14 cellular contexts compared by ENCODE assay signal in the genomic region with DNA sequence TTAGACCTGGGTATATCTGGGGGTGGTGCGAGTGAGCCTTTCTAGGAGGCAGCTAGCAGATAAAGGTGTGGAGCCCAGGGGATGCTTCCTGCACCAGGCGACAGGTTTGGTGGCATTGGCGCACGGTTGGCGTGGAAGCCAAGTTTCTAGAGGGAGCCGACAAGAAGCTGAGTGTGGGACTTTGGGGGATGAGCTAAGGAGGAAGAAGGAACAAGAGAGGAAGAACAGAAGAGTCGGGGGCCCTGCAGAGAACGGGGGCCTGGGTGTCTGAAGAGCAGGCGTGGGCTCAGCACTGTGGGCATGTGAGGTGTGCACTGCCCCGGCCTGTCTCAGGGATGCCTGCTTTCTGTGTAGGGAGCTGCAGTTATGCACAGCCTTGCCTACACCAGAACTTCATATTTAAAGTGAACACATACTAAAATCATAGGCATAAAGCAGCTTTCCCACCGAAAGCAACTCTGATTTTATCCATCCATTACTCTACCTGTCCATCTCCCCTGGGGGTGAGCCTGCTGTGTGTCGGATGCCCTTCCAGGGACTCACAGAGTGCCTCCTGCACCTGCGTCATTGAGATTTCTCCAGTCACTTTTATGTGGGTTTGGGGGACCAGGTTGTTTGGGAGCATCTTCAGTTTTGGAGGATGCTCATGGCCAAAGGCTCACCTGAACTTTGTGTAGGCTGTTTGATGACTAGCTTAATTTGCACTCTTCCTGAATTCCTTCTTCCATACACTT.
"Had no signal": no experiment of that assay in that cellular context is flagged by ENCODE, and none has a peak within 500 bp of the region (broad histone marks: within the 10 kb centered on the region; RNA-seq: fewer than 3 reads in every experiment).

No MANE protein-coding gene starts in this region.

- DNase-seq: activated CD4-positive, alpha-beta T cell treated with anti-CD3 and anti-CD28 coated beads, Interleukin-2, amount 50 U/mL, for 1 hour; activated gamma-delta T cell; heart right ventricle; naive thymus-derived CD8-positive, alpha-beta T cell; ovary; psoas muscle; stimulated activated CD4-positive, alpha-beta T cell treated with anti-CD3 and anti-CD28 coated beads, Interleukin-12 subunit alpha, Interleukin-12 subunit beta, amount 100 ng/mL, for 4 hours; stimulated activated CD4-positive, alpha-beta T cell treated with anti-CD3 and anti-CD28 coated beads, Interleukin-4, amount 100 ng/mL, for 4 hours; stomach; transverse colon; uterus had no signal

- H3K4me3 Mint-ChIP-seq: central memory CD8-positive, alpha-beta T cell had no signal

- H3K9me3 Mint-ChIP-seq: activated naive CD4-positive, alpha-beta T cell treated with anti-CD3 and anti-CD28 coated beads, Interleukin-2, amount 50 U/mL, for 72 hours; central memory CD8-positive, alpha-beta T cell; naive thymus-derived CD8-positive, alpha-beta T cell had no signal

- ATAC-seq: activated CD4-positive, CD25-positive, alpha-beta regulatory T cell treated with anti-CD3 and anti-CD28 coated beads, Interleukin-2, amount 50 U/mL, for 24 hours; activated naive CD4-positive, alpha-beta T cell treated with anti-CD3 and anti-CD28 coated beads, Interleukin-2, amount 50 U/mL, for 72 hours; naive thymus-derived CD8-positive, alpha-beta T cell; psoas muscle had no signal

- H3K27me3 Mint-ChIP-seq: naive thymus-derived CD8-positive, alpha-beta T cell had no signal

- H3K36me3 Mint-ChIP-seq: activated naive CD4-positive, alpha-beta T cell treated with anti-CD3 and anti-CD28 coated beads, Interleukin-2, amount 50 U/mL, for 72 hours; naive thymus-derived CD8-positive, alpha-beta T cell had no signal
